Comparison of ENCODE assay signal across 8 cellular contexts in genomic region chr3:11236588-11237461, GRCh38. TPM values are rescaled to one million over a fixed set of nuclear protein-coding genes. Genes with fewer than 3 reads are reported as not detected.
DNase-seq lines count a peak whose midpoint lies in the region; ATAC-seq and TF ChIP-seq lines count a peak whose summit lies in the region.

No MANE protein-coding gene starts in this region.

- no peak overlapping the region for H3K4me3 ChIP-seq in right lobe of liver

- intact Hi-C loops in right lobe of liver (cut with DNase I), result no loop called here

- DNase-seq in NCI-H146 treated with DMSO at 0.1 percent for 48 hours (lab: John Stamatoyannopoulos, UW; ENCODE audit: unreplicated experiment) (peak; percentile 12), cerebellar cortex (ENCODE audit: low spot score) (peak; percentile 31), right lobe of liver (peak; percentile 69 to 80 (median 75))
- peak; percentile 84 for DNase-seq in activated CD4-positive, CD25-positive, alpha-beta regulatory T cell treated with anti-CD3 and anti-CD28 coated beads, Interleukin-2, amount 50 U/mL, for 72 hours
- peak; percentile 28 to 61 for DNase-seq in stimulated activated CD8-positive, alpha-beta memory T cell treated with anti-CD3 and anti-CD28 coated beads, Interleukin-15, amount 100 ng/mL, for 4 hours (ENCODE audit: low read depth in 2 of 2)

- H3K27ac ChIP-seq in 22Rv1, result no peak overlapping the region
- H3K27ac ChIP-seq in right lobe of liver, result no peak overlapping the region

- 40% methylated on average over 8 of the region's 8 CpGs for WGBS in right lobe of liver (ENCODE audit: insufficient coverage, low coverage, low lambda C conversion rate, missing lambda C conversion rate)

- no peak for TF ChIP-seq POLR2A in right lobe of liver (IDR thresholded peaks at IDR 0.05)

- H3K27me3 ChIP-seq in right lobe of liver, result no peaks in the 10 kb centered on the region

- TF ChIP-seq CTCF in 22Rv1 (IDR thresholded peaks at IDR 0.05) (peak; percentile 94), right lobe of liver (IDR thresholded peaks at IDR 0.05) (peak; percentile 40 to 90 (median 88))

- no peaks in the 10 kb centered on the region for H3K9me3 ChIP-seq in right lobe of liver

- H3K36me3 ChIP-seq in right lobe of liver, result no peaks in the 10 kb centered on the region

- H3K4me1 ChIP-seq in right lobe of liver, result no peaks in the 10 kb centered on the region

- peak; percentile 57 for ATAC-seq in GM18502 (IDR thresholded peaks at IDR 0.05; ENCODE audit: poor library complexity, unreplicated experiment)
- ATAC-seq in right lobe of liver, result peak; percentile 83 to 89 (median 87)
- ATAC-seq in HG03045 (IDR thresholded peaks at IDR 0.05; ENCODE audit: unreplicated experiment), result no peak

RNA-seq across cellular contexts. Expression of gene ATG7, which starts 35.4 kb away (rescaled TPM):
- 10 to 100 TPM; 13.6 to 21.1 (median 15.8) TPM for total RNA-seq in right lobe of liver

Comparison
In these comparisons a context has a peak if more than half of its experiments do, and no peak if none do; other contexts are left out.
1. DNase-seq: peak in every context shown above with its lines; median percentile 84 in activated CD4-positive, CD25-positive, alpha-beta regulatory T cell treated with anti-CD3 and anti-CD28 coated beads, Interleukin-2, amount 50 U/mL, for 72 hours; 75 in right lobe of liver; 44 in stimulated activated CD8-positive, alpha-beta memory T cell treated with anti-CD3 and anti-CD28 coated beads, Interleukin-15, amount 100 ng/mL, for 4 hours; 31 in cerebellar cortex; 12 in NCI-H146 treated with DMSO at 0.1 percent for 48 hours.